1 cellular context compared by ENCODE assay signal in genomic region chr9:134025606-134026541, GRCh38.
TF ChIP-seq lines count a peak whose summit lies in the region.

No MANE protein-coding gene starts in this region.

TF ChIP-seq in HepG2, 621 proteins besides CTCF, POLR2A, EP300 and RAD21 (continued from another document):
- TF ChIP-seq MLX (CRISPR knock-in tag; IDR thresholded peaks at IDR 0.05): no peak
- TF ChIP-seq ZFP62 (CRISPR knock-in tag; IDR thresholded peaks at IDR 0.05): no peak
- TF ChIP-seq ZNF761 (CRISPR knock-in tag; conservative IDR thresholded peaks at IDR 0.05): no peak
- no peak for TF ChIP-seq E2F1 (CRISPR knock-in tag; IDR thresholded peaks at IDR 0.05)
- no peak for TF ChIP-seq ARHGAP35 (CRISPR knock-in tag; IDR thresholded peaks at IDR 0.05; ENCODE audit: borderline replicate concordance)
- no peak for TF ChIP-seq ZNF724P (CRISPR knock-in tag; IDR thresholded peaks at IDR 0.05; ENCODE audit: borderline replicate concordance)
- no peak for TF ChIP-seq ZNF629 (CRISPR knock-in tag; conservative IDR thresholded peaks at IDR 0.05)
- 0 out of 2 replicates have a peak, but pooled peaks have one; percentile 4 for TF ChIP-seq KLF9 (CRISPR knock-in tag; IDR thresholded peaks at IDR 0.05; ENCODE audit: low read depth)
- no peak for TF ChIP-seq ZNF501 (CRISPR knock-in tag; IDR thresholded peaks at IDR 0.05)
- TF ChIP-seq ZNF256 (CRISPR knock-in tag; conservative IDR thresholded peaks at IDR 0.05): no peak
- TF ChIP-seq CHD4 (IDR thresholded peaks at IDR 0.05; ENCODE audit: borderline replicate concordance, low read length): no peak
- no peak for TF ChIP-seq ZNF83 (CRISPR knock-in tag; IDR thresholded peaks at IDR 0.05; ENCODE audit: borderline replicate concordance)
- no peak for TF ChIP-seq ZNF703 (CRISPR knock-in tag; IDR thresholded peaks at IDR 0.05; ENCODE audit: borderline replicate concordance)
- no peak for TF ChIP-seq ZNF713 (CRISPR knock-in tag; IDR thresholded peaks at IDR 0.05)
- TF ChIP-seq MXI1 (IDR thresholded peaks at IDR 0.05; ENCODE audit: borderline replicate concordance, low read depth, low read length): no peak
- no peak for TF ChIP-seq ZNF597 (CRISPR knock-in tag; IDR thresholded peaks at IDR 0.05)
- 0 out of 2 replicates have a peak, but pooled peaks have one; percentile 21 for TF ChIP-seq NFATC3 (CRISPR knock-in tag; IDR thresholded peaks at IDR 0.05)
- TF ChIP-seq FOXC1 (CRISPR knock-in tag; IDR thresholded peaks at IDR 0.05; ENCODE audit: borderline replicate concordance): no peak
- TF ChIP-seq RBFOX2 (IDR thresholded peaks at IDR 0.05; ENCODE audit: low read depth, low read length): peak; percentile 40; the same call in 1 of the 2 replicates
- TF ChIP-seq ATF7-NPFF (CRISPR knock-in tag; IDR thresholded peaks at IDR 0.05; ENCODE audit: low read depth): peak; percentile 9; the same call in 1 of the 2 replicates
- no peak for TF ChIP-seq ZNF740 (CRISPR knock-in tag; IDR thresholded peaks at IDR 0.05)
- no peak for TF ChIP-seq NFKB2 (CRISPR knock-in tag; IDR thresholded peaks at IDR 0.05; ENCODE audit: borderline replicate concordance)
- TF ChIP-seq ZBTB14 (CRISPR knock-in tag; IDR thresholded peaks at IDR 0.05): peak; percentile 87
- no peak for TF ChIP-seq ZNF230 (CRISPR knock-in tag; IDR thresholded peaks at IDR 0.05)
- no peak for TF ChIP-seq MED8 (CRISPR knock-in tag; IDR thresholded peaks at IDR 0.05; ENCODE audit: insufficient replicate concordance)
- TF ChIP-seq ASH2L (IDR thresholded peaks at IDR 0.05; ENCODE audit: insufficient read length, low read depth, low read length): peak; percentile 52
- TF ChIP-seq ZNF670 (CRISPR knock-in tag; IDR thresholded peaks at IDR 0.05; ENCODE audit: borderline replicate concordance): no peak
- TF ChIP-seq KDM5B (CRISPR knock-in tag; IDR thresholded peaks at IDR 0.05; ENCODE audit: borderline replicate concordance): no peak
- peak; percentile 43; the same call in 1 of the 2 replicates for TF ChIP-seq PHF8 (CRISPR knock-in tag; IDR thresholded peaks at IDR 0.05)
- no peak for TF ChIP-seq CSRNP2 (CRISPR knock-in tag; conservative IDR thresholded peaks at IDR 0.05; ENCODE audit: low read depth)
- no peak for TF ChIP-seq RNF219 (CRISPR knock-in tag; IDR thresholded peaks at IDR 0.05)
- no peak for TF ChIP-seq NONO (IDR thresholded peaks at IDR 0.05)
- no peak for TF ChIP-seq NONO (CRISPR knock-in tag; conservative IDR thresholded peaks at IDR 0.05)
- TF ChIP-seq ZNF343 (CRISPR knock-in tag; IDR thresholded peaks at IDR 0.05): 0 out of 2 replicates have a peak, but pooled peaks have one; percentile 28
- no peak for TF ChIP-seq SAFB2 (CRISPR knock-in tag; IDR thresholded peaks at IDR 0.05; ENCODE audit: borderline replicate concordance, low read depth)
- TF ChIP-seq IRF9 (CRISPR knock-in tag; IDR thresholded peaks at IDR 0.05; ENCODE audit: borderline replicate concordance): no peak
- TF ChIP-seq ZBTB25 (CRISPR knock-in tag; IDR thresholded peaks at IDR 0.05): 0 out of 2 replicates have a peak, but pooled peaks have one; percentile 15
- no peak for TF ChIP-seq ZSCAN30 (CRISPR knock-in tag; IDR thresholded peaks at IDR 0.05)
- no peak for TF ChIP-seq FOXO1 (CRISPR knock-in tag; IDR thresholded peaks at IDR 0.05)
- TF ChIP-seq FOXP4 (CRISPR knock-in tag; IDR thresholded peaks at IDR 0.05): peak; percentile 11; the same call in 1 of the 2 replicates
- TF ChIP-seq ZNF792 (CRISPR knock-in tag; IDR thresholded peaks at IDR 0.05): no peak
- TF ChIP-seq ZNF24 (IDR thresholded peaks at IDR 0.05): no peak
